In the genomic region with DNA sequence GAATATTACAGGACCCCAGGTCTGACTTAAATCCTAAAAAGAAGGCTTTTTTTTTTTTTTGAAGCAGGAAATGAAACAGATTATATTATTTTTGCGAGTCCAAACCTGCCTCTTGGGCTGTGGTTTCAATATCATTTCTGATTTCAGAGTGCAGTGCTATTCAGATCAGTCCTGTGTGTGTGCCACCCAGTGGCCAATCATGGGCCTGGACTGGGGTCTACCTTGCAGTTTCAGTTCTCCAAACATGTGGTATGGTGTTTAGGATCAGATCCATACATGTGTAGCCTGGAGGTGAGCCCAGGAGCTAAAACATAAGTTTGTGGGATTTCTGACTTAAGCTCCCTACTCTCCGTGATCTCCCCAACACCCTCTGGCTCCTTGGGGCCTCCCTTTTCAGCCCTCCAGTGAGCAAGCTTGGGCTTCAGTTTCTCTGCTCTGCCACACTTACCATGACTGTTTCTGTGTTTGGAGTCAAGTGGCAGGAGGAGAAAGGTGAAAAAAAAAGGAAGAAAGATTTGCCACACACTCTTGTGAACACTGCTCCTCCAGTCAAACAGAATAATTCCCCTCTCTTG, we compare ENCODE assay signal across 9 cellular contexts. TPM values are rescaled to one million over a fixed set of nuclear protein-coding genes. Genes with fewer than 3 reads are reported as not detected.
DNase-seq lines count a peak whose midpoint lies in the region; ATAC-seq and TF ChIP-seq lines count a peak whose summit lies in the region.
"Had no signal": no experiment of that assay in that cellular context is flagged by ENCODE, and none has a peak within 500 bp of the region (broad histone marks: within the 10 kb centered on the region; RNA-seq: fewer than 3 reads in every experiment).

No MANE protein-coding gene starts in this region.

- H3K27ac ChIP-seq in HCT116 (ENCODE audit: low read depth, low read length) = no peak overlapping the region
- no peak overlapping the region for H3K27ac ChIP-seq in suprapubic skin
- H3K27ac ChIP-seq in CD8-positive, alpha-beta T cell (ENCODE audit: low read depth, low read length) = no peak overlapping the region

- peak; percentile 99 for ATAC-seq in HCT116
- peak; percentile 75 for ATAC-seq in Right ventricle myocardium superior (ENCODE audit: poor library complexity)
- ATAC-seq in CD8-positive, alpha-beta T cell = no peak

- 0 out of 2 replicates have a peak overlapping the region, but pooled peaks have one; percentile 5 for H3K4me2 ChIP-seq in HCT116 (ENCODE audit: low read length)

- H3K9me3 ChIP-seq in HCT116 (ENCODE audit: control insufficient read depth in 1 of 2, insufficient read depth in 1 of 2, low read depth in 1 of 2, low read length in 2 of 2) (no peaks in the 10 kb centered on the region), suprapubic skin (no peaks in the 10 kb centered on the region)
- no peaks in the 10 kb centered on the region for H3K9me3 ChIP-seq in CD8-positive, alpha-beta T cell (ENCODE audit: low read length)

- no peak for TF ChIP-seq POLR2A in HCT116 (IDR thresholded peaks at IDR 0.05; ENCODE audit: borderline replicate concordance, extremely low read depth, insufficient read depth, insufficient read length)
- TF ChIP-seq POLR2A in suprapubic skin (IDR thresholded peaks at IDR 0.05) = no peak

- no peak overlapping the region for H3K27ac Mint-ChIP-seq in CD8-positive, alpha-beta T cell
- H3K27ac Mint-ChIP-seq: IgD-negative memory B cell had no signal

- peak; percentile 29 for DNase-seq in Daoy (ENCODE audit: low read depth)
- peak; percentile 50 for DNase-seq in HCT116 (ENCODE audit: low read depth, low spot score)
- peak; percentile 54 for DNase-seq in OCI-M1 (lab: John Stamatoyannopoulos, UW)
- DNase-seq in Right ventricle myocardium superior = peak; percentile 49
- no peak for DNase-seq in suprapubic skin (ENCODE audit: low spot score in 2 of 2)
- DNase-seq in anterior cingulate cortex (lab: John Stamatoyannopoulos, UW) = no peak
- DNase-seq in CD8-positive, alpha-beta T cell = no peak
- no peak for DNase-seq in NCI-H2196 treated with DMSO at 0.1 percent for 48 hours (lab: John Stamatoyannopoulos, UW; ENCODE audit: unreplicated experiment)

- no peaks in the 10 kb centered on the region for H3K9me2 ChIP-seq in HCT116 (ENCODE audit: insufficient read depth)

- TF ChIP-seq EP300 in suprapubic skin (IDR thresholded peaks at IDR 0.05) = no peak

- no peak overlapping the region for H3K4me3 Mint-ChIP-seq in CD8-positive, alpha-beta T cell
- H3K4me3 Mint-ChIP-seq: IgD-negative memory B cell had no signal

- CTCF ChIA-PET in HCT116 (lab: Charles Lee) = interaction anchor here (1.5 kb wide), 2 partner anchors 92 to 126 kb away, joined by 3 read pairs; no protein-coding TSS in a partner anchor
- CTCF ChIA-PET in CD8-positive, alpha-beta T cell (lab: Charles Lee) = no interaction called here

- H3K36me3 ChIP-seq in HCT116 (ENCODE audit: control insufficient read depth in 1 of 2, insufficient read depth in 2 of 2, low read length in 2 of 2) (no peaks in the 10 kb centered on the region), suprapubic skin (no peaks in the 10 kb centered on the region)
- no peaks in the 10 kb centered on the region for H3K36me3 ChIP-seq in CD8-positive, alpha-beta T cell (ENCODE audit: insufficient read depth, low read length)

- H2AFZ ChIP-seq in HCT116 (ENCODE audit: low read depth, low read length, poor library complexity, severe bottlenecking) = peak overlapping the region; percentile 63

- no peak overlapping the region for H3K9ac ChIP-seq in HCT116 (ENCODE audit: low read length)

- no TSS peak for BruUV-seq in HCT116 (replicated peaks; lab: Mats Ljungman, UMichigan)

- intact Hi-C loops in HCT116 (cut with micrococcal nuclease) = loop anchor here (10.0 kb wide), 1 partner anchor 128 kb away; no protein-coding TSS in a partner anchor
- intact Hi-C loops in Right ventricle myocardium superior (cut with DNase I) = loop anchor here (10.0 kb wide), 1 partner anchor 208 kb away; a partner anchor contains a TSS
- intact Hi-C loops in CD8-positive, alpha-beta T cell (cut with DNase I, micrococcal nuclease) = no loop called here

- RAD21 ChIA-PET in HCT116 (lab: Charles Lee; ENCODE audit: low non-redundant PET in 1 of 2, low total read pairs in 2 of 2, uncharacterized antibody in 2 of 2, unreplicated experiment in 2 of 2) = interaction anchor here in 1 of 2 experiments (1.1 kb wide), 1 partner anchor 92 kb away, joined by 4 read pairs; no protein-coding TSS in a partner anchor

- POLR2A ChIA-PET in HCT116 (lab: Charles Lee) = no interaction called here
- POLR2A ChIA-PET in CD8-positive, alpha-beta T cell (lab: Charles Lee) = no interaction called here

- no peaks in the 10 kb centered on the region for H3K9me3 Mint-ChIP-seq in CD8-positive, alpha-beta T cell

- no peaks in the 10 kb centered on the region for H3K4me1 Mint-ChIP-seq in CD8-positive, alpha-beta T cell (ENCODE audit: low read depth)
- H3K4me1 Mint-ChIP-seq: IgD-negative memory B cell had no signal

- TF ChIP-seq CTCF in HCT116 (IDR thresholded peaks at IDR 0.05 in 2 of 3, conservative IDR thresholded peaks at IDR 0.05 in 1 of 3; ENCODE audit: borderline replicate concordance in 1 of 3, insufficient read depth in 1 of 3, low read depth in 2 of 3, low read length in 2 of 3) = peak; percentile 46 to 68 (median 65); a peak in 5 of 6 replicates
- peak in 1 of 2 donors; percentile 10 for TF ChIP-seq CTCF in suprapubic skin (IDR thresholded peaks at IDR 0.05)
- TF ChIP-seq CTCF in CD8-positive, alpha-beta T cell (IDR thresholded peaks at IDR 0.05) = no peak

- H3K27me3 Mint-ChIP-seq in CD8-positive, alpha-beta T cell (ENCODE audit: low read depth) = peaks cover 5% of the 10 kb centered on the region

- no peaks in the 10 kb centered on the region for H3K79me2 ChIP-seq in HCT116 (ENCODE audit: insufficient read depth, low read length)

- H3K4me3 ChIP-seq in HCT116 (replicated peaks in 1 of 2; ENCODE audit: low read depth in 1 of 2, low read length in 2 of 2) (no peak overlapping the region), suprapubic skin (no peak overlapping the region)
- no peak overlapping the region for H3K4me3 ChIP-seq in CD8-positive, alpha-beta T cell (ENCODE audit: low read depth, low read length)

- H3K36me3 Mint-ChIP-seq in CD8-positive, alpha-beta T cell = no peaks in the 10 kb centered on the region
- H3K36me3 Mint-ChIP-seq: IgD-negative memory B cell had no signal

- H4K20me1 ChIP-seq in HCT116 (ENCODE audit: insufficient read depth) = no peaks in the 10 kb centered on the region

- 70% methylated on average over 2 of the region's 2 CpGs for WGBS in suprapubic skin

- peaks cover 4 to 8% of the 10 kb centered on the region in 2 experiments; a peak in 1 of 4 replicates for H3K4me1 ChIP-seq in HCT116 (ENCODE audit: control insufficient read depth in 1 of 2, insufficient read depth in 2 of 2, low read length in 2 of 2)
- H3K4me1 ChIP-seq in suprapubic skin = no peaks in the 10 kb centered on the region
- no peaks in the 10 kb centered on the region for H3K4me1 ChIP-seq in CD8-positive, alpha-beta T cell (ENCODE audit: insufficient read depth, low read length)

- peak; percentile 48 for TF ChIP-seq RAD21 in HCT116 (IDR thresholded peaks at IDR 0.05; ENCODE audit: low read depth)

- H3K27me3 ChIP-seq in HCT116 (ENCODE audit: insufficient read depth, low read length) (no peaks in the 10 kb centered on the region), suprapubic skin (no peaks in the 10 kb centered on the region)
- H3K27me3 ChIP-seq in CD8-positive, alpha-beta T cell (ENCODE audit: insufficient read depth, low read length) = no peaks in the 10 kb centered on the region

TF ChIP-seq in HCT116, 20 proteins besides CTCF, POLR2A, EP300 and RAD21 (continues in another document):
- TF ChIP-seq JUND (IDR thresholded peaks at IDR 0.05) = no peak
- TF ChIP-seq POLR2AphosphoS5 (IDR thresholded peaks at IDR 0.05; ENCODE audit: low read depth, low read length) = no peak
- TF ChIP-seq SIN3A (IDR thresholded peaks at IDR 0.05; ENCODE audit: low read depth) = no peak
- no peak for TF ChIP-seq CEBPB (IDR thresholded peaks at IDR 0.05; ENCODE audit: low read depth)
- TF ChIP-seq EGR1 (IDR thresholded peaks at IDR 0.05; ENCODE audit: low read depth) = no peak
- no peak for TF ChIP-seq EZH2phosphoT487 (IDR thresholded peaks at IDR 0.05; ENCODE audit: borderline replicate concordance)
- TF ChIP-seq, protein P1, sequence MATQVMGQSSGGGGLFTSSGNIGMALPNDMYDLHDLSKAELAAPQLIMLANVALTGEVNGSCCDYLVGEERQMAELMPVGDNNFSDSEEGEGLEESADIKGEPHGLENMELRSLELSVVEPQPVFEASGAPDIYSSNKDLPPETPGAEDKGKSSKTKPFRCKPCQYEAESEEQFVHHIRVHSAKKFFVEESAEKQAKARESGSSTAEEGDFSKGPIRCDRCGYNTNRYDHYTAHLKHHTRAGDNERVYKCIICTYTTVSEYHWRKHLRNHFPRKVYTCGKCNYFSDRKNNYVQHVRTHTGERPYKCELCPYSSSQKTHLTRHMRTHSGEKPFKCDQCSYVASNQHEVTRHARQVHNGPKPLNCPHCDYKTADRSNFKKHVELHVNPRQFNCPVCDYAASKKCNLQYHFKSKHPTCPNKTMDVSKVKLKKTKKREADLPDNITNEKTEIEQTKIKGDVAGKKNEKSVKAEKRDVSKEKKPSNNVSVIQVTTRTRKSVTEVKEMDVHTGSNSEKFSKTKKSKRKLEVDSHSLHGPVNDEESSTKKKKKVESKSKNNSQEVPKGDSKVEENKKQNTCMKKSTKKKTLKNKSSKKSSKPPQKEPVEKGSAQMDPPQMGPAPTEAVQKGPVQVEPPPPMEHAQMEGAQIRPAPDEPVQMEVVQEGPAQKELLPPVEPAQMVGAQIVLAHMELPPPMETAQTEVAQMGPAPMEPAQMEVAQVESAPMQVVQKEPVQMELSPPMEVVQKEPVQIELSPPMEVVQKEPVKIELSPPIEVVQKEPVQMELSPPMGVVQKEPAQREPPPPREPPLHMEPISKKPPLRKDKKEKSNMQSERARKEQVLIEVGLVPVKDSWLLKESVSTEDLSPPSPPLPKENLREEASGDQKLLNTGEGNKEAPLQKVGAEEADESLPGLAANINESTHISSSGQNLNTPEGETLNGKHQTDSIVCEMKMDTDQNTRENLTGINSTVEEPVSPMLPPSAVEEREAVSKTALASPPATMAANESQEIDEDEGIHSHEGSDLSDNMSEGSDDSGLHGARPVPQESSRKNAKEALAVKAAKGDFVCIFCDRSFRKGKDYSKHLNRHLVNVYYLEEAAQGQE (IDR thresholded peaks at IDR 0.05; ENCODE audit: low read depth) = no peak
- no peak for TF ChIP-seq ZNF274 (IDR thresholded peaks at IDR 0.05; ENCODE audit: low read depth, low read length)
- no peak for TF ChIP-seq SRF (IDR thresholded peaks at IDR 0.05; ENCODE audit: low read depth)
- TF ChIP-seq CBX3 (IDR thresholded peaks at IDR 0.05; ENCODE audit: low read depth) = no peak
- TF ChIP-seq ZFX (IDR thresholded peaks at IDR 0.05) = no peak
- no peak for TF ChIP-seq EZH2 (IDR thresholded peaks at IDR 0.05)
- no peak for TF ChIP-seq YY1 (IDR thresholded peaks at IDR 0.05; ENCODE audit: extremely low read depth, insufficient replicate concordance, low read depth, low read length)

RNA-seq across cellular contexts. Expression of a gene that starts 12.1 kb away (rescaled TPM):
- 3.4 and 5.4 TPM in 2 replicates for total RNA-seq in Daoy (2014; rRNA removed; shearing (Covaris generic))
- 30.5 TPM for total RNA-seq in HCT116 (2021; ENCODE audit: unreplicated experiment)
- polyA plus RNA-seq in HCT116 (2012) = 16.8 and 19.5 TPM in 2 replicates
- 75.6 TPM for total RNA-seq in Right ventricle myocardium superior
- total RNA-seq in suprapubic skin = 10 to 100 TPM; 16.6 to 25.3 (median 24.1) TPM
- total RNA-seq in CD8-positive, alpha-beta T cell = not detected
- polyA plus RNA-seq: IgD-negative memory B cell had no signal

Comparison
In these comparisons a context has a peak if more than half of its experiments do, and no peak if none do; other contexts are left out.
1. DNase-seq: peak in Daoy (single experiment), HCT116 (single experiment), OCI-M1 (single experiment) and Right ventricle myocardium superior (single experiment); none in suprapubic skin (0 of 2), anterior cingulate cortex (0 of 58), CD8-positive, alpha-beta T cell (0 of 7) and NCI-H2196 treated with DMSO at 0.1 percent for 48 hours (single experiment).
2. intact Hi-C loops: an anchor here in HCT116 (10.0 kb wide) and Right ventricle myocardium superior (10.0 kb wide); none called in CD8-positive, alpha-beta T cell.